17 cellular contexts compared by ENCODE assay signal in genomic region chrX:65718538-65718937, GRCh38.
"Had no signal": no experiment of that assay in that cellular context is flagged by ENCODE, and none has a peak within 500 bp of the region (broad histone marks: within the 10 kb centered on the region; RNA-seq: fewer than 3 reads in every experiment).

No MANE protein-coding gene starts in this region.

- DNase-seq: activated CD8-positive, alpha-beta memory T cell treated with anti-CD3 and anti-CD28 coated beads, Interleukin-2, amount 50 U/mL, for 4 hours; activated gamma-delta T cell; activated T-cell treated with anti-CD3 and anti-CD28 coated beads, Interleukin-2, amount 50 U/mL, for 72 hours; effector memory CD8-positive, alpha-beta T cell; esophagus squamous epithelium; heart right ventricle; kidney glomerular epithelial cell; left ventricle myocardium superior; mesendoderm; nephron progenitor cell; nucleus accumbens; posterior cingulate gyrus; SIG-M5; stimulated activated CD4-positive, alpha-beta T cell treated with anti-CD3 and anti-CD28 coated beads, Interleukin-1b, Interleukin-23, amount 100 ng/mL, for 48 hours; stimulated activated naive CD8-positive, alpha-beta T cell treated with anti-CD3 and anti-CD28 coated beads, Interleukin-15, amount 100 ng/mL, for 72 hours; trophoblast cell had no signal

- H3K4me1 Mint-ChIP-seq: nephron progenitor cell had no signal

- H3K27ac Mint-ChIP-seq: dendritic cell treated with granulocyte-macrophage colony-stimulating factor and Interleukin-4, amounts not matched to agents 40 ng/mL and 50 ng/mL, for 4 days had no signal

- ATAC-seq: activated T-cell treated with anti-CD3 and anti-CD28 coated beads, Interleukin-2, amount 50 U/mL, for 72 hours; effector memory CD8-positive, alpha-beta T cell; left ventricle myocardium superior; stimulated activated naive CD8-positive, alpha-beta T cell treated with anti-CD3 and anti-CD28 coated beads, Interleukin-15, amount 100 ng/mL, for 72 hours had no signal

- H3K4me3 Mint-ChIP-seq: activated T-cell treated with anti-CD3 and anti-CD28 coated beads, Interleukin-2, amount 50 U/mL, for 72 hours; dendritic cell treated with granulocyte-macrophage colony-stimulating factor and Interleukin-4, amounts not matched to agents 40 ng/mL and 50 ng/mL, for 4 days; nephron progenitor cell; stimulated activated naive CD8-positive, alpha-beta T cell treated with anti-CD3 and anti-CD28 coated beads, Interleukin-15, amount 100 ng/mL, for 72 hours had no signal

- H3K27me3 Mint-ChIP-seq: dendritic cell treated with granulocyte-macrophage colony-stimulating factor and Interleukin-4, amounts not matched to agents 40 ng/mL and 50 ng/mL, for 4 days; effector memory CD8-positive, alpha-beta T cell; stimulated activated naive CD8-positive, alpha-beta T cell treated with anti-CD3 and anti-CD28 coated beads, Interleukin-15, amount 100 ng/mL, for 72 hours had no signal

- H3K9me3 Mint-ChIP-seq: dendritic cell treated with granulocyte-macrophage colony-stimulating factor and Interleukin-4, amounts not matched to agents 40 ng/mL and 50 ng/mL, for 4 days; effector memory CD8-positive, alpha-beta T cell; stimulated activated naive CD8-positive, alpha-beta T cell treated with anti-CD3 and anti-CD28 coated beads, Interleukin-15, amount 100 ng/mL, for 72 hours had no signal
